In the genomic region with DNA sequence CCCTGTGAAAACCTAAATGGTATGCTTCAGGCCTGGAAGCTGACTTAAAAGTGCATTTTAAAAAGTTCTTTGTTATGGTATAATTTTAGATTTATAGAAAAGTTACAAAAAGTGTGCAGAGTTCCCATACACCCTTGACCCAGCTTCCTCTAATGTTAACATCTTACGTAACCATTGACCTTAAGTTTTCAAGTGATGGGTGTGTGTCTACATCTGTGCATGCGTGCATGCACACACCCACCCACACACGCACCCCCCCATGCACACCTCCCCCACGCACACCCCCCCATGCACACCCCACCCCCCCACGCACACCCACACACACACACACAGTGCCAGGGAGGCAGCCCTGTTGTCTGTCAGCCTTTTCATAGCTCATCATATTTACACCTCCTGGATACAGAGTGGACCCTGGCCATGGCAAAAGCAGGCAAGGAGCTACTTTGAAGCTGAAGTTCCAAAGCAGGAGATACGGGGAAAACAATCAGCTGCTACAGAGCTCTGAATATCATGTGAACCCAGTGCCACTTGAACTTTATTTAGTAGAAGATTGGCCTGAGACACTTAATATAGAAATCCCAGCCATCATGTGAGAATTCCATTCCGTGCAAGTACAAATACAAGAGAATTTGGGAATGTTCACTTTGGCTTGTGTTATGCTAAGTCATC, we compare ENCODE assay signal across 10 cellular contexts. TPM values are rescaled to one million over a fixed set of nuclear protein-coding genes. Genes with fewer than 3 reads are reported as not detected.
A peak's percentile ranks its signal among the peaks of the same experiment; 100 is the strongest.
DNase-seq lines count a peak whose midpoint lies in the region; ATAC-seq, FAIRE-seq and TF ChIP-seq lines count a peak whose summit lies in the region.
"Had no signal": no experiment of that assay in that cellular context is flagged by ENCODE, and none has a peak within 500 bp of the region (broad histone marks: within the 10 kb centered on the region; RNA-seq: fewer than 3 reads in every experiment).

No MANE protein-coding gene starts in this region.

- intact Hi-C loops in HCT116 (cut with micrococcal nuclease) (no loop called here), adrenal gland (cut with DNase I) (no loop called here)

- H3K27ac Mint-ChIP-seq in activated naive CD4-positive, alpha-beta T cell treated with anti-CD3 and anti-CD28 coated beads, Interleukin-2, amount 10 ng/mL, durations not matched to agents 7 days and 5 days, result no peak overlapping the region
- H3K27ac Mint-ChIP-seq: activated CD8-positive, alpha-beta T cell treated with anti-CD3 and anti-CD28 coated beads for 36 hours had no signal

- POLR2A ChIA-PET in HCT116 (lab: Charles Lee), result interaction anchor here (0.9 kb wide), 1 partner anchor 17 kb away, joined by 3 read pairs; no protein-coding TSS in a partner anchor

- DNase-seq in HCT116 (ENCODE audit: low read depth, low spot score) (no peak), adrenal gland (no peak), keratinocyte (ENCODE audit: low read depth, low spot score) (no peak), small intestine (no peak), GM19238 (ENCODE audit: insufficient read length, low spot score) (no peak)
- DNase-seq in activated CD4-positive, alpha-beta T cell treated with anti-CD3 and anti-CD28 coated beads for 1 hour, result no peak
- no peak for DNase-seq in activated naive CD4-positive, alpha-beta T cell treated with anti-CD3 and anti-CD28 coated beads, Interleukin-2, amount 10 ng/mL, durations not matched to agents 7 days and 5 days
- DNase-seq: activated CD8-positive, alpha-beta T cell treated with anti-CD3 and anti-CD28 coated beads for 36 hours; NCI-H1436 treated with DMSO at 0.1 percent for 48 hours had no signal

- H3K27ac ChIP-seq in HCT116 (ENCODE audit: low read depth, low read length), result peak overlapping the region; percentile 63; the same call in 1 of the 2 replicates
- H3K27ac ChIP-seq in adrenal gland, result peak overlapping the region in 4 of 5 donors; percentile 63 to 91 (median 71)
- peak overlapping the region; percentile 87 for H3K27ac ChIP-seq in keratinocyte (ENCODE audit: control insufficient read depth, insufficient read depth, low read length)
- H3K27ac ChIP-seq in small intestine (ENCODE audit: low read depth in 1 of 2, low read length in 1 of 2), result peak overlapping the region; percentile 3 to 84

- no peaks in the 10 kb centered on the region for H3K9me2 ChIP-seq in HCT116 (ENCODE audit: insufficient read depth)

- RAD21 ChIA-PET in HCT116 (lab: Charles Lee; ENCODE audit: low non-redundant PET in 1 of 2, low total read pairs in 2 of 2, uncharacterized antibody in 2 of 2, unreplicated experiment in 2 of 2), result no interaction called here

- no peak; the same call in 1 of the 2 replicates for ATAC-seq in HCT116
- ATAC-seq in HG03460 (IDR thresholded peaks at IDR 0.05; ENCODE audit: unreplicated experiment), result no peak
- ATAC-seq: activated CD8-positive, alpha-beta T cell treated with anti-CD3 and anti-CD28 coated beads for 36 hours had no signal

- H3K9me1 ChIP-seq in keratinocyte (ENCODE audit: control insufficient read depth, extremely low read depth, insufficient read depth, low read length), result no peaks in the 10 kb centered on the region

- BruUV-seq in HCT116 (replicated peaks; lab: Mats Ljungman, UMichigan), result no TSS peak

- TF ChIP-seq CTCF in HCT116 (IDR thresholded peaks at IDR 0.05 in 2 of 3, conservative IDR thresholded peaks at IDR 0.05 in 1 of 3; ENCODE audit: borderline replicate concordance in 1 of 3, insufficient read depth in 1 of 3, low read depth in 2 of 3, low read length in 2 of 3) (no peak), adrenal gland (IDR thresholded peaks at IDR 0.05) (no peak), keratinocyte (optimal IDR thresholded peaks at IDR 0.05 in 1 of 3, IDR thresholded peaks at IDR 0.05 in 1 of 3, conservative IDR thresholded peaks at IDR 0.05 in 1 of 3; ENCODE audit: extremely low read depth in 1 of 3, insufficient read depth in 2 of 3, low read length in 3 of 3) (no peak)

- WGBS in adrenal gland, 4 donors, result 12 to 34% (median 24%) methylated on average over 7 of the region's 7 CpGs
- 44 to 61% (median 52%) methylated on average over 7 of the region's 7 CpGs for WGBS in small intestine, 3 donors

- H3K4me2 ChIP-seq in HCT116 (ENCODE audit: low read length), result peak overlapping the region; percentile 72
- peak overlapping the region; percentile 84 for H3K4me2 ChIP-seq in keratinocyte (ENCODE audit: control insufficient read depth, extremely low read depth, insufficient read depth, low read depth, low read length)

- TF ChIP-seq POLR2A in HCT116 (IDR thresholded peaks at IDR 0.05; ENCODE audit: borderline replicate concordance, extremely low read depth, insufficient read depth, insufficient read length) (no peak), adrenal gland (IDR thresholded peaks at IDR 0.05) (no peak)

- no peaks in the 10 kb centered on the region for H3K36me3 Mint-ChIP-seq in activated naive CD4-positive, alpha-beta T cell treated with anti-CD3 and anti-CD28 coated beads, Interleukin-2, amount 10 ng/mL, durations not matched to agents 7 days and 5 days

- no peaks in the 10 kb centered on the region for H3K4me1 Mint-ChIP-seq in activated naive CD4-positive, alpha-beta T cell treated with anti-CD3 and anti-CD28 coated beads, Interleukin-2, amount 10 ng/mL, durations not matched to agents 7 days and 5 days

- H3K4me3 ChIP-seq in HCT116 (replicated peaks in 1 of 2; ENCODE audit: low read depth in 1 of 2, low read length in 2 of 2) (peak overlapping the region in 1 of 2 experiments; percentile 42; a peak in 2 of 4 replicates), adrenal gland (no peak overlapping the region), keratinocyte (ENCODE audit: control insufficient read depth in 2 of 3, extremely low read depth in 1 of 3, insufficient read depth in 2 of 3, low read depth in 1 of 3, low read length in 3 of 3) (peak overlapping the region in 1 of 3 experiments; percentile 14), small intestine (ENCODE audit: low read depth in 1 of 2, low read length in 2 of 2) (no peak overlapping the region)

- H3K9ac ChIP-seq in HCT116 (ENCODE audit: low read length) (peak overlapping the region; percentile 52), keratinocyte (ENCODE audit: control insufficient read depth, extremely low read depth, insufficient read depth, low read length) (peak overlapping the region; percentile 65)

- no peak overlapping the region for H3K4me3 Mint-ChIP-seq in activated naive CD4-positive, alpha-beta T cell treated with anti-CD3 and anti-CD28 coated beads, Interleukin-2, amount 10 ng/mL, durations not matched to agents 7 days and 5 days
- H3K4me3 Mint-ChIP-seq: activated CD8-positive, alpha-beta T cell treated with anti-CD3 and anti-CD28 coated beads for 36 hours had no signal

- no peak overlapping the region for H2AFZ ChIP-seq in HCT116 (ENCODE audit: low read depth, low read length, poor library complexity, severe bottlenecking)
- peak overlapping the region; percentile 25 for H2AFZ ChIP-seq in keratinocyte (ENCODE audit: control insufficient read depth, low read length)

- H3K27me3 ChIP-seq in HCT116 (ENCODE audit: insufficient read depth, low read length), result no peaks in the 10 kb centered on the region
- H3K27me3 ChIP-seq in adrenal gland, result no peaks in the 10 kb centered on the region
- H3K27me3 ChIP-seq in keratinocyte (ENCODE audit: control insufficient read depth, extremely low read depth, insufficient read depth, low read length), result no peaks in the 10 kb centered on the region
- no peaks in the 10 kb centered on the region for H3K27me3 ChIP-seq in small intestine (ENCODE audit: control insufficient read depth in 2 of 2, insufficient read depth in 2 of 2, low read length in 2 of 2)

- peak; percentile 36 for FAIRE-seq in keratinocyte (lab: Jason Lieb, UNC)
- FAIRE-seq in small intestine (lab: Jason Lieb, UNC), result no peak

- H3K9me3 Mint-ChIP-seq in activated naive CD4-positive, alpha-beta T cell treated with anti-CD3 and anti-CD28 coated beads, Interleukin-2, amount 10 ng/mL, durations not matched to agents 7 days and 5 days, result no peaks in the 10 kb centered on the region
- H3K9me3 Mint-ChIP-seq: activated CD8-positive, alpha-beta T cell treated with anti-CD3 and anti-CD28 coated beads for 36 hours had no signal

- H3K79me2 ChIP-seq in HCT116 (ENCODE audit: insufficient read depth, low read length) (peaks cover 59% of the 10 kb centered on the region), keratinocyte (ENCODE audit: control insufficient read depth, insufficient read depth, low read length) (peaks cover 30% of the 10 kb centered on the region)

- H3K9me3 ChIP-seq in HCT116 (ENCODE audit: control insufficient read depth in 1 of 2, insufficient read depth in 1 of 2, low read depth in 1 of 2, low read length in 2 of 2), result no peaks in the 10 kb centered on the region
- no peaks in the 10 kb centered on the region for H3K9me3 ChIP-seq in adrenal gland (replicated peaks in 1 of 3)
- no peaks in the 10 kb centered on the region for H3K9me3 ChIP-seq in keratinocyte (ENCODE audit: control insufficient read depth, low read depth, low read length)
- H3K9me3 ChIP-seq in small intestine (ENCODE audit: control insufficient read depth, low read depth), result no peaks in the 10 kb centered on the region

- dilution Hi-C loops in keratinocyte (cut with MboI; ENCODE audit: extremely low pct_ligation_motif_present, low sequenced_read_pairs), result no loop called here

- TF ChIP-seq RAD21 in HCT116 (IDR thresholded peaks at IDR 0.05; ENCODE audit: low read depth), result no peak

- H4K20me1 ChIP-seq in HCT116 (ENCODE audit: insufficient read depth) (no peaks in the 10 kb centered on the region), keratinocyte (ENCODE audit: control insufficient read depth, extremely low read depth, insufficient read depth, low read length) (no peaks in the 10 kb centered on the region)

- peaks cover 39 to 45% of the 10 kb centered on the region in 2 experiments for H3K4me1 ChIP-seq in HCT116 (ENCODE audit: control insufficient read depth in 1 of 2, insufficient read depth in 2 of 2, low read length in 2 of 2)
- peaks cover 5 to 38% of the 10 kb centered on the region in 2 donors for H3K4me1 ChIP-seq in adrenal gland (replicated peaks in 1 of 2)
- H3K4me1 ChIP-seq in keratinocyte (ENCODE audit: control insufficient read depth, extremely low read depth, insufficient read depth, low read length), result peaks cover 36% of the 10 kb centered on the region
- H3K4me1 ChIP-seq in small intestine (ENCODE audit: control insufficient read depth in 2 of 2, insufficient read depth in 1 of 2, low read depth in 1 of 2, low read length in 1 of 2), result peaks cover 0 to 16% of the 10 kb centered on the region in 2 donors

- no peaks in the 10 kb centered on the region for H3K36me3 ChIP-seq in HCT116 (ENCODE audit: control insufficient read depth in 1 of 2, insufficient read depth in 2 of 2, low read length in 2 of 2)
- H3K36me3 ChIP-seq in adrenal gland (replicated peaks in 1 of 2), result no peaks in the 10 kb centered on the region
- no peaks in the 10 kb centered on the region for H3K36me3 ChIP-seq in keratinocyte (ENCODE audit: control insufficient read depth in 2 of 2, extremely low read depth in 1 of 2, insufficient read depth in 2 of 2, low read length in 2 of 2)
- no peaks in the 10 kb centered on the region for H3K36me3 ChIP-seq in small intestine (ENCODE audit: control insufficient read depth in 2 of 2, insufficient read depth in 2 of 2, low read length in 2 of 2)

- CTCF ChIA-PET in HCT116 (lab: Charles Lee), result no interaction called here
- CTCF ChIA-PET in activated naive CD4-positive, alpha-beta T cell treated with anti-CD3 and anti-CD28 coated beads, Interleukin-2, amount 10 ng/mL, durations not matched to agents 7 days and 5 days (lab: Charles Lee), result no interaction called here

- H3K27me3 Mint-ChIP-seq in activated naive CD4-positive, alpha-beta T cell treated with anti-CD3 and anti-CD28 coated beads, Interleukin-2, amount 10 ng/mL, durations not matched to agents 7 days and 5 days, result no peaks in the 10 kb centered on the region
- H3K27me3 Mint-ChIP-seq: activated CD8-positive, alpha-beta T cell treated with anti-CD3 and anti-CD28 coated beads for 36 hours had no signal

RNA-seq across cellular contexts. Expression of gene TRAK1, which starts 30.0 kb away (rescaled TPM):
- 25.9 TPM for total RNA-seq in HCT116 (2021; ENCODE audit: unreplicated experiment)
- 16.2 and 17.2 TPM in 2 replicates for polyA plus RNA-seq in HCT116 (2012)
- total RNA-seq in adrenal gland, result 10 to 100 TPM; 24.6 to 38.1 (median 28.8) TPM
- 10 to 100 TPM; 13.1 to 20.1 (median 18.7) TPM for polyA plus RNA-seq in adrenal gland
- polyA plus RNA-seq in keratinocyte, result 58.2 to 63.7 TPM (median 62.8 TPM) in 3 replicates
- polyA plus RNA-seq in keratinocyte (2011; ENCODE audit: low read depth), result 29.8 TPM
- polyA plus RNA-seq in keratinocyte (2011; cell fraction: cytosol; rRNA removed), result 48.0 and 49.5 TPM in 2 replicates
- 132 and 142 TPM in 2 replicates for polyA plus RNA-seq in keratinocyte (2011; cell fraction: nucleus; rRNA removed)
- 29.8 and 46.9 TPM in 2 replicates for polyA plus RNA-seq in keratinocyte (2012; ENCODE audit: low replicate concordance)
- 82.0 to 97.3 TPM (median 91.8 TPM) in 3 replicates for polyA minus RNA-seq in keratinocyte
- 84.2 TPM for polyA minus RNA-seq in keratinocyte (2011; cell fraction: cytosol; rRNA and poly(A)+ RNA removed)
- polyA minus RNA-seq in keratinocyte (2011; cell fraction: nucleus; rRNA and poly(A)+ RNA removed), result 83.0 and 146 TPM in 2 replicates
- polyA plus RNA-seq in small intestine, result 10 to 100 TPM; 20.9 to 74.7 (median 36.5) TPM
